In genomic region chr1:94734963-94735899, GRCh38 we compare ENCODE assay signal across 1 cellular context.
A peak's percentile ranks its signal among the peaks of the same experiment; 100 is the strongest.
TF ChIP-seq lines count a peak whose summit lies in the region.

No MANE protein-coding gene starts in this region.

TF ChIP-seq in HEK293, 187 proteins besides CTCF, POLR2A, EP300 and RAD21 (continued from another document):
- TF ChIP-seq ZBTB10 (tag by site-specific recombination; IDR thresholded peaks at IDR 0.05) = no peak
- peak; percentile 56; the same call in 1 of the 2 replicates for TF ChIP-seq ZNF10 (tag by site-specific recombination; IDR thresholded peaks at IDR 0.05)
- peak; percentile 98 for TF ChIP-seq PRDM10 (tag by site-specific recombination; IDR thresholded peaks at IDR 0.05)
- peak; percentile 93 for TF ChIP-seq ZFHX2 (tag by site-specific recombination; conservative IDR thresholded peaks at IDR 0.05)
- peak; percentile 73 for TF ChIP-seq SP7 (tag by site-specific recombination; IDR thresholded peaks at IDR 0.05)
- no peak for TF ChIP-seq ATF2 (tag by site-specific recombination; IDR thresholded peaks at IDR 0.05; ENCODE audit: low read depth)
- TF ChIP-seq PATZ1 (tag by site-specific recombination; IDR thresholded peaks at IDR 0.05) = peak; percentile 40; the same call in 1 of the 2 replicates
- peak; percentile 43; the same call in 1 of the 2 replicates for TF ChIP-seq KLF10 (tag by site-specific recombination; IDR thresholded peaks at IDR 0.05)
- TF ChIP-seq SETDB1 (IDR thresholded peaks at IDR 0.05; ENCODE audit: insufficient read length, low read length) = peak; percentile 35
- peak; percentile 25; the same call in 1 of the 2 replicates for TF ChIP-seq ZNF394 (tag by site-specific recombination; IDR thresholded peaks at IDR 0.05; ENCODE audit: borderline replicate concordance)
- TF ChIP-seq ZBTB17 (tag by site-specific recombination; IDR thresholded peaks at IDR 0.05) = peak; percentile 39
- peak; percentile 80 for TF ChIP-seq TRIM28 (IDR thresholded peaks at IDR 0.05; ENCODE audit: borderline replicate concordance, low read length)
- TF ChIP-seq ZNF610 (tag by site-specific recombination; IDR thresholded peaks at IDR 0.05; ENCODE audit: borderline replicate concordance) = peak; percentile 11; the same call in 1 of the 2 replicates
- TF ChIP-seq ZBTB44 (tag by site-specific recombination; IDR thresholded peaks at IDR 0.05) = no peak
- TF ChIP-seq MZF1 (tag by site-specific recombination; IDR thresholded peaks at IDR 0.05; ENCODE audit: borderline replicate concordance) = peak; percentile 76; the same call in 1 of the 2 replicates
- TF ChIP-seq ZNF658 (tag by site-specific recombination; IDR thresholded peaks at IDR 0.05) = no peak
- peak; percentile 43; the same call in 1 of the 2 replicates for TF ChIP-seq KLF17 (tag by site-specific recombination; IDR thresholded peaks at IDR 0.05)
- peak; percentile 18; the same call in 1 of the 2 replicates for TF ChIP-seq SP3 (tag by site-specific recombination; IDR thresholded peaks at IDR 0.05)
- TF ChIP-seq ZNF18 (tag by site-specific recombination; IDR thresholded peaks at IDR 0.05) = 0 out of 2 replicates have a peak, but pooled peaks have one; percentile 34
- TF ChIP-seq ZNF335 (tag by site-specific recombination; conservative IDR thresholded peaks at IDR 0.05) = peak; percentile 86
- peak; percentile 46 for TF ChIP-seq ZNF843 (tag by site-specific recombination; IDR thresholded peaks at IDR 0.05)
